1 cellular context compared by ENCODE assay signal in genomic region chr10:29982997-29983648, GRCh38.
A peak's percentile ranks its signal among the peaks of the same experiment; 100 is the strongest.
TF ChIP-seq lines count a peak whose summit lies in the region.

No MANE protein-coding gene starts in this region.

TF ChIP-seq in HEK293, 187 proteins besides CTCF, POLR2A, EP300 and RAD21 (continued from another document):
- TF ChIP-seq ZNF169 (tag by site-specific recombination; IDR thresholded peaks at IDR 0.05), result 0 out of 2 replicates have a peak, but pooled peaks have one; percentile 27
